Comparison of ENCODE assay signal across 8 cellular contexts in genomic region chr6:5260661-5261544, GRCh38. TPM values are rescaled to one million over a fixed set of nuclear protein-coding genes. Genes with fewer than 3 reads are reported as not detected.
DNase-seq lines count a peak whose midpoint lies in the region; ATAC-seq and TF ChIP-seq lines count a peak whose summit lies in the region.

TSS of gene FARS2 (plus strand) at chr6:5261513.
TSS of gene LYRM4 (minus strand) at chr6:5260950. CDS start at chr6:5260733, 217 bp downstream.

- peak; percentile 52 for TF ChIP-seq POLR2A in GM19099 (IDR thresholded peaks at IDR 0.05; ENCODE audit: extremely low read depth, insufficient read length, low read depth)

- peak; percentile 34 for TF ChIP-seq CTCF in kidney epithelial cell (IDR thresholded peaks at IDR 0.05; ENCODE audit: insufficient read depth, low read length, poor library complexity, severe bottlenecking)

- peak; percentile 69 for ATAC-seq in HG03378 (IDR thresholded peaks at IDR 0.05; ENCODE audit: unreplicated experiment)

- DNase-seq in AG20443 (ENCODE audit: low spot score) (peak; percentile 98), NCI-H510A (lab: John Stamatoyannopoulos, UW) (peak; percentile 59), cerebellum (ENCODE audit: low spot score) (peak; percentile 95), kidney epithelial cell (ENCODE audit: low read depth) (peak; percentile 25)
- peak; percentile 79 to 84 for DNase-seq in activated CD4-positive, alpha-beta T cell treated with anti-CD3 and anti-CD28 coated beads for 24 hours (ENCODE audit: low read depth in 2 of 2)
- peak; percentile 92 for DNase-seq in stimulated activated CD4-positive, alpha-beta T cell treated with anti-CD3 and anti-CD28 coated beads, Interleukin-15, amount 100 ng/mL, for 24 hours

- no peaks in the 10 kb centered on the region for H3K36me3 ChIP-seq in kidney epithelial cell (ENCODE audit: control insufficient read depth, insufficient read depth, low read length)

- H3K27me3 ChIP-seq in kidney epithelial cell (ENCODE audit: control insufficient read depth, insufficient read depth, low read length): no peaks in the 10 kb centered on the region

- peak within 1 kb of the TSS; percentile 64 for H3K4me3 ChIP-seq in kidney epithelial cell (ENCODE audit: low read depth, low read length)

RNA-seq across cellular contexts. Expression of gene FARS2, which starts in this region (rescaled TPM):
- total RNA-seq in cerebellum (29.2 TPM), kidney epithelial cell (8.2 and 19.3 TPM in 2 replicates)

RNA-seq across cellular contexts. Expression of gene LYRM4, which starts in this region (rescaled TPM):
- total RNA-seq in cerebellum (16.2 TPM), kidney epithelial cell (27.1 and 27.8 TPM in 2 replicates)

Comparison
In these comparisons a context has a peak if more than half of its experiments do, and no peak if none do; other contexts are left out.
1. Peak in every context shown above with its lines: DNase-seq, ATAC-seq and H3K4me3 ChIP-seq.
2. DNase-seq: peak in every context shown above with its lines; median percentile 98 in AG20443; 95 in cerebellum; 92 in stimulated activated CD4-positive, alpha-beta T cell treated with anti-CD3 and anti-CD28 coated beads, Interleukin-15, amount 100 ng/mL, for 24 hours; 82 in activated CD4-positive, alpha-beta T cell treated with anti-CD3 and anti-CD28 coated beads for 24 hours; 59 in NCI-H510A; 25 in kidney epithelial cell.